Comparison of ENCODE assay signal across 9 cellular contexts in genomic region chr19:16327501-16327900, GRCh38. TPM values are rescaled to one million over a fixed set of nuclear protein-coding genes. Genes with fewer than 3 reads are reported as not detected.
A peak's percentile ranks its signal among the peaks of the same experiment; 100 is the strongest.
DNase-seq lines count a peak whose midpoint lies in the region; ATAC-seq and TF ChIP-seq lines count a peak whose summit lies in the region.
"Had no signal": no experiment of that assay in that cellular context is flagged by ENCODE, and none has a peak within 500 bp of the region (broad histone marks: within the 10 kb centered on the region; RNA-seq: fewer than 3 reads in every experiment).

No MANE protein-coding gene starts in this region.

- TF ChIP-seq CTCF in gastroesophageal sphincter (IDR thresholded peaks at IDR 0.05) (no peak), stomach (IDR thresholded peaks at IDR 0.05) (no peak)

- H3K27me3 ChIP-seq in gastroesophageal sphincter (no peaks in the 10 kb centered on the region), stomach (no peaks in the 10 kb centered on the region)

- no peaks in the 10 kb centered on the region for H3K9me3 Mint-ChIP-seq in activated CD4-positive, alpha-beta T cell treated with anti-CD3 and anti-CD28 coated beads for 36 hours (ENCODE audit: low read depth)
- H3K9me3 Mint-ChIP-seq in activated CD4-positive, alpha-beta memory T cell treated with anti-CD3 and anti-CD28 coated beads for 36 hours: no peaks in the 10 kb centered on the region

- peaks cover 57% of the 10 kb centered on the region for H3K4me1 Mint-ChIP-seq in activated CD4-positive, alpha-beta T cell treated with anti-CD3 and anti-CD28 coated beads for 36 hours
- peaks cover 52% of the 10 kb centered on the region for H3K4me1 Mint-ChIP-seq in activated CD4-positive, alpha-beta memory T cell treated with anti-CD3 and anti-CD28 coated beads for 36 hours (ENCODE audit: low read depth)

- peak overlapping the region; percentile 50 for H3K4me3 Mint-ChIP-seq in activated CD4-positive, alpha-beta T cell treated with anti-CD3 and anti-CD28 coated beads for 36 hours
- H3K4me3 Mint-ChIP-seq in activated CD4-positive, alpha-beta memory T cell treated with anti-CD3 and anti-CD28 coated beads for 36 hours: peak overlapping the region; percentile 57

- H3K27me3 Mint-ChIP-seq in activated CD4-positive, alpha-beta T cell treated with anti-CD3 and anti-CD28 coated beads for 36 hours: peaks cover 29% of the 10 kb centered on the region
- H3K27me3 Mint-ChIP-seq in activated CD4-positive, alpha-beta memory T cell treated with anti-CD3 and anti-CD28 coated beads for 36 hours: peaks cover 22% of the 10 kb centered on the region

- ATAC-seq in activated CD4-positive, alpha-beta T cell treated with anti-CD3 and anti-CD28 coated beads for 36 hours: no peak
- ATAC-seq in gastroesophageal sphincter: no peak
- no peak for ATAC-seq in HG02885 (IDR thresholded peaks at IDR 0.05; ENCODE audit: poor library complexity, unreplicated experiment)
- no peak for ATAC-seq in HG02642 (IDR thresholded peaks at IDR 0.05; ENCODE audit: poor library complexity, unreplicated experiment)
- ATAC-seq: HCT116 had no signal

- POLR2A ChIA-PET in activated CD4-positive, alpha-beta T cell treated with anti-CD3 and anti-CD28 coated beads for 36 hours (lab: Charles Lee): interaction anchor here (0.6 kb wide), 1 partner anchor 39 kb away, joined by 4 read pairs; no protein-coding TSS in a partner anchor
- POLR2A ChIA-PET in activated CD4-positive, alpha-beta memory T cell treated with anti-CD3 and anti-CD28 coated beads for 36 hours (lab: Charles Lee): interaction anchor here (1.0 to 2.0 kb wide), 3 partner anchors 11 to 80 kb away, joined by 3 to 18 read pairs (median 16); no protein-coding TSS in a partner anchor

- H3K36me3 ChIP-seq in gastroesophageal sphincter (peaks cover 0 to 22% of the 10 kb centered on the region in 2 donors), stomach (peaks cover 16 to 32% (median 27%) of the 10 kb centered on the region in 4 donors)

- 8 to 26% methylated on average over 2 to 6 of the region's 6 CpGs for WGBS in gastroesophageal sphincter (ENCODE audit: low coverage in 1 of 2), 2 donors
- WGBS in stomach, 5 donors: 57 to 76% (median 59%) methylated on average over 6 of the region's 6 CpGs

- CTCF ChIA-PET in activated CD4-positive, alpha-beta T cell treated with anti-CD3 and anti-CD28 coated beads for 36 hours (lab: Charles Lee): interaction anchor here (1.2 to 3.1 kb wide), 4 partner anchors 13 to 59 kb away, joined by 3 to 25 read pairs (median 7); no protein-coding TSS in a partner anchor
- CTCF ChIA-PET in activated CD4-positive, alpha-beta memory T cell treated with anti-CD3 and anti-CD28 coated beads for 36 hours (lab: Charles Lee): interaction anchor here (0.6 to 4.5 kb wide), 5 partner anchors 15 to 105 kb away, joined by 3 to 24 read pairs (median 4); no protein-coding TSS in a partner anchor

- H3K4me3 ChIP-seq in gastroesophageal sphincter (peak overlapping the region; percentile 72 to 78), stomach (peak overlapping the region; percentile 77 to 94 (median 84))

- H3K27ac ChIP-seq in gastroesophageal sphincter (peak overlapping the region; percentile 94 to 98 (median 94)), stomach (peak overlapping the region; percentile 79 to 98 (median 97))

- intact Hi-C loops in activated CD4-positive, alpha-beta T cell treated with anti-CD3 and anti-CD28 coated beads for 36 hours (cut with DNase I, micrococcal nuclease): loop anchor here in 1 of 2 experiments (5.0 kb wide), 1 partner anchor 1520 kb away; the partner anchor contains the start of gene JAK3
- intact Hi-C loops in activated CD4-positive, alpha-beta memory T cell treated with anti-CD3 and anti-CD28 coated beads for 36 hours (cut with micrococcal nuclease): loop anchor here (5.0 to 10.0 kb wide), 3 partner anchors 45 to 253 kb away; partner anchors contain the start of gene TPM4
- intact Hi-C loops in stomach (cut with DNase I; ENCODE audit: low total_unique reads): loop anchor here (10.0 kb wide), 1 partner anchor 53 kb away; no protein-coding TSS in a partner anchor

- H3K4me1 ChIP-seq in gastroesophageal sphincter: peaks cover 0 to 68% (median 19%) of the 10 kb centered on the region in 3 donors
- peaks cover 28 to 70% (median 45%) of the 10 kb centered on the region in 4 donors for H3K4me1 ChIP-seq in stomach

- H3K36me3 Mint-ChIP-seq in activated CD4-positive, alpha-beta T cell treated with anti-CD3 and anti-CD28 coated beads for 36 hours (ENCODE audit: low read depth): peaks cover 2% of the 10 kb centered on the region
- H3K36me3 Mint-ChIP-seq in activated CD4-positive, alpha-beta memory T cell treated with anti-CD3 and anti-CD28 coated beads for 36 hours: peaks cover 12% of the 10 kb centered on the region

- H3K9me3 ChIP-seq in gastroesophageal sphincter (no peaks in the 10 kb centered on the region), stomach (no peaks in the 10 kb centered on the region)

- TF ChIP-seq EP300 in gastroesophageal sphincter (IDR thresholded peaks at IDR 0.05): no peak
- TF ChIP-seq EP300 in stomach (IDR thresholded peaks at IDR 0.05): no peak

- H3K27ac Mint-ChIP-seq in activated CD4-positive, alpha-beta T cell treated with anti-CD3 and anti-CD28 coated beads for 36 hours: no peak overlapping the region
- H3K27ac Mint-ChIP-seq in activated CD4-positive, alpha-beta memory T cell treated with anti-CD3 and anti-CD28 coated beads for 36 hours: no peak overlapping the region

- TF ChIP-seq POLR2A in gastroesophageal sphincter (IDR thresholded peaks at IDR 0.05) (peak in 1 of 2 donors; percentile 20), stomach (IDR thresholded peaks at IDR 0.05) (no peak)

- no peak for DNase-seq in activated CD4-positive, alpha-beta T cell treated with anti-CD3 and anti-CD28 coated beads for 36 hours
- DNase-seq in activated CD4-positive, alpha-beta T cell treated with anti-CD3 and anti-CD28 coated beads, Interleukin-2, amount 50 U/mL, for 4 hours: no peak
- DNase-seq in activated CD4-positive, alpha-beta memory T cell treated with anti-CD3 and anti-CD28 coated beads for 36 hours: no peak
- DNase-seq in stomach: no peak
- no peak for DNase-seq in effector CD8-positive, alpha-beta T cell (lab: John Stamatoyannopoulos, UW)

RNA-seq across cellular contexts. Expression of gene KLF2, which starts 2.9 kb away (rescaled TPM):
- total RNA-seq in activated CD4-positive, alpha-beta T cell treated with anti-CD3 and anti-CD28 coated beads for 36 hours: under 1 TPM; 0.57 to 0.90 TPM
- total RNA-seq in activated CD4-positive, alpha-beta memory T cell treated with anti-CD3 and anti-CD28 coated beads for 36 hours: 1 to 10 TPM; 1.7 TPM
- 10 to 100 TPM; 29.4 to 40.0 (median 34.9) TPM for total RNA-seq in gastroesophageal sphincter
- total RNA-seq in stomach: 100 to 1,000 TPM in 1 of 5 donors, 10 to 100 TPM in 4; 31.0 to 107 (median 72.3) TPM
- polyA plus RNA-seq in stomach: 10 to 100 TPM in 2 of 3 donors, 1 to 10 TPM in 1; 9.5 to 69.5 (median 16.7) TPM

Comparison
In these comparisons a context has a peak if more than half of its experiments do, and no peak if none do; other contexts are left out.
1. RNA of gene KLF2, which starts 2.9 kb away (total RNA-seq): 31.0 to 107 TPM in stomach and 29.4 to 40.0 TPM in gastroesophageal sphincter; 1.7 TPM in activated CD4-positive, alpha-beta memory T cell treated with anti-CD3 and anti-CD28 coated beads for 36 hours and 0.57 to 0.90 TPM in activated CD4-positive, alpha-beta T cell treated with anti-CD3 and anti-CD28 coated beads for 36 hours; every median in the first group is over 10 times any median in the second.